Comparison of ENCODE assay signal across 11 cellular contexts in genomic region chr1:35810096-35810860, GRCh38. TPM values are rescaled to one million over a fixed set of nuclear protein-coding genes. Genes with fewer than 3 reads are reported as not detected.
DNase-seq lines count a peak whose midpoint lies in the region; ATAC-seq lines count a peak whose summit lies in the region.
"Had no signal": no experiment of that assay in that cellular context is flagged by ENCODE, and none has a peak within 500 bp of the region (broad histone marks: within the 10 kb centered on the region; RNA-seq: fewer than 3 reads in every experiment).

No MANE protein-coding gene starts in this region.

- POLR2A ChIA-PET in activated CD4-positive, alpha-beta T cell treated with anti-CD3 and anti-CD28 coated beads, Interleukin-2, amount 10 ng/mL, durations not matched to agents 7 days and 5 days (lab: Charles Lee) = no interaction called here

- no peaks in the 10 kb centered on the region for H3K36me3 Mint-ChIP-seq in activated CD4-positive, alpha-beta T cell treated with anti-CD3 and anti-CD28 coated beads, Interleukin-2, amount 10 ng/mL, durations not matched to agents 7 days and 5 days (ENCODE audit: low read depth)
- H3K36me3 Mint-ChIP-seq in activated T-helper 17 cell treated with anti-CD3 and anti-CD28 coated beads, Interleukin-2, amount 50 U/mL, for 72 hours (ENCODE audit: low read depth) = no peaks in the 10 kb centered on the region
- no peaks in the 10 kb centered on the region for H3K36me3 Mint-ChIP-seq in immature natural killer cell

- CTCF ChIA-PET in activated CD4-positive, alpha-beta T cell treated with anti-CD3 and anti-CD28 coated beads, Interleukin-2, amount 10 ng/mL, durations not matched to agents 7 days and 5 days (lab: Charles Lee) = interaction anchor here (0.5 to 1.6 kb wide), 2 partner anchors 8 to 60 kb away, joined by 4 read pairs; no protein-coding TSS in a partner anchor

- no peaks in the 10 kb centered on the region for H3K27me3 Mint-ChIP-seq in activated CD4-positive, alpha-beta T cell treated with anti-CD3 and anti-CD28 coated beads, Interleukin-2, amount 10 ng/mL, durations not matched to agents 7 days and 5 days
- H3K27me3 Mint-ChIP-seq in activated T-helper 17 cell treated with anti-CD3 and anti-CD28 coated beads, Interleukin-2, amount 50 U/mL, for 72 hours = no peaks in the 10 kb centered on the region
- peaks cover 0 to 5% (median 0%) of the 10 kb centered on the region in 3 donors for H3K27me3 Mint-ChIP-seq in immature natural killer cell (ENCODE audit: low read depth in 3 of 3)

- no peak overlapping the region for H3K27ac Mint-ChIP-seq in activated CD4-positive, alpha-beta T cell treated with anti-CD3 and anti-CD28 coated beads, Interleukin-2, amount 10 ng/mL, durations not matched to agents 7 days and 5 days
- H3K27ac Mint-ChIP-seq in activated T-helper 17 cell treated with anti-CD3 and anti-CD28 coated beads, Interleukin-2, amount 50 U/mL, for 72 hours = peak overlapping the region; percentile 78
- H3K27ac Mint-ChIP-seq in immature natural killer cell = peak overlapping the region; percentile 46 to 92 (median 84)

- H3K4me1 Mint-ChIP-seq in activated CD4-positive, alpha-beta T cell treated with anti-CD3 and anti-CD28 coated beads, Interleukin-2, amount 10 ng/mL, durations not matched to agents 7 days and 5 days = peaks cover 40% of the 10 kb centered on the region
- H3K4me1 Mint-ChIP-seq in activated T-helper 17 cell treated with anti-CD3 and anti-CD28 coated beads, Interleukin-2, amount 50 U/mL, for 72 hours = peaks cover 5% of the 10 kb centered on the region
- peaks cover 37 to 55% of the 10 kb centered on the region in 2 donors for H3K4me1 Mint-ChIP-seq in immature natural killer cell

- no peak for DNase-seq in activated CD4-positive, alpha-beta T cell treated with anti-CD3 and anti-CD28 coated beads, Interleukin-2, amount 10 ng/mL, durations not matched to agents 7 days and 5 days
- DNase-seq in activated CD4-positive, alpha-beta T cell treated with anti-CD3 and anti-CD28 coated beads, Interleukin-2, amount 50 U/mL, for 1 hour = no peak
- DNase-seq in immature natural killer cell (no peak), stromal cell of bone marrow (ENCODE audit: low read depth) (peak; percentile 24), ecto neural progenitor cell (ENCODE audit: low spot score) (no peak), epidermal melanocyte (ENCODE audit: insufficient read length, low spot score) (no peak)
- DNase-seq: activated naive CD4-positive, alpha-beta T cell; NCI-H2107; ovary had no signal

- no peaks in the 10 kb centered on the region for H3K9me3 Mint-ChIP-seq in activated CD4-positive, alpha-beta T cell treated with anti-CD3 and anti-CD28 coated beads, Interleukin-2, amount 10 ng/mL, durations not matched to agents 7 days and 5 days
- no peaks in the 10 kb centered on the region for H3K9me3 Mint-ChIP-seq in activated T-helper 17 cell treated with anti-CD3 and anti-CD28 coated beads, Interleukin-2, amount 50 U/mL, for 72 hours
- no peaks in the 10 kb centered on the region for H3K9me3 Mint-ChIP-seq in immature natural killer cell

- H3K4me3 Mint-ChIP-seq in activated CD4-positive, alpha-beta T cell treated with anti-CD3 and anti-CD28 coated beads, Interleukin-2, amount 10 ng/mL, durations not matched to agents 7 days and 5 days = peak overlapping the region; percentile 83
- peak overlapping the region; percentile 83 for H3K4me3 Mint-ChIP-seq in activated T-helper 17 cell treated with anti-CD3 and anti-CD28 coated beads, Interleukin-2, amount 50 U/mL, for 72 hours
- peak overlapping the region; percentile 85 to 97 (median 92) for H3K4me3 Mint-ChIP-seq in immature natural killer cell

- ATAC-seq in activated T-helper 17 cell treated with anti-CD3 and anti-CD28 coated beads, Interleukin-2, amount 50 U/mL, for 72 hours (replicated peaks) = no peak
- no peak for ATAC-seq in HG02759 (IDR thresholded peaks at IDR 0.05; ENCODE audit: unreplicated experiment)

RNA-seq across cellular contexts. Expression of gene AGO4, which starts 2.5 kb away (rescaled TPM):
- total RNA-seq in activated CD4-positive, alpha-beta T cell treated with anti-CD3 and anti-CD28 coated beads, Interleukin-2, amount 10 ng/mL, durations not matched to agents 7 days and 5 days = 10 to 100 TPM; 14.7 to 17.5 TPM
- total RNA-seq in activated T-helper 17 cell treated with anti-CD3 and anti-CD28 coated beads, Interleukin-2, amount 50 U/mL, for 72 hours = 1 to 10 TPM; 5.9 to 8.1 TPM
- polyA plus RNA-seq in immature natural killer cell = 10 to 100 TPM in 1 of 3 donors, 1 to 10 TPM in 2; 2.9 to 13.7 (median 8.8) TPM

RNA-seq across cellular contexts. Expression of gene CLSPN, which starts 40.5 kb away (rescaled TPM):
- 10 to 100 TPM; 68.2 to 80.1 TPM for total RNA-seq in activated CD4-positive, alpha-beta T cell treated with anti-CD3 and anti-CD28 coated beads, Interleukin-2, amount 10 ng/mL, durations not matched to agents 7 days and 5 days
- total RNA-seq in activated T-helper 17 cell treated with anti-CD3 and anti-CD28 coated beads, Interleukin-2, amount 50 U/mL, for 72 hours = 10 to 100 TPM; 27.2 to 70.7 TPM
- under 1 TPM in 2 of 3 donors, not detected in 1; 0.29 to 0.96 TPM for polyA plus RNA-seq in immature natural killer cell
